Comparison of ENCODE assay signal across 21 cellular contexts in genomic region chr7:8126768-8127167, GRCh38.
DNase-seq lines count a peak whose midpoint lies in the region; ATAC-seq, FAIRE-seq and TF ChIP-seq lines count a peak whose summit lies in the region.
"Had no signal": no experiment of that assay in that cellular context is flagged by ENCODE, and none has a peak within 500 bp of the region (broad histone marks: within the 10 kb centered on the region; RNA-seq: fewer than 3 reads in every experiment).

No MANE protein-coding gene starts in this region.

- TF ChIP-seq POLR2A in endothelial cell of umbilical vein (IDR thresholded peaks at IDR 0.05; ENCODE audit: low read depth, low read length), result no peak

- H3K27me3 ChIP-seq in endothelial cell of umbilical vein (ENCODE audit: control insufficient read depth in 2 of 2, insufficient read depth in 2 of 2, low read length in 2 of 2) (no peaks in the 10 kb centered on the region), H7 (ENCODE audit: control insufficient read depth, insufficient read depth, low read length) (no peaks in the 10 kb centered on the region)
- H3K27me3 ChIP-seq: body of pancreas, gastrocnemius medialis, pancreas, sigmoid colon had no signal

- H3K4me3 ChIP-seq in endothelial cell of umbilical vein (replicated peaks in 1 of 3; ENCODE audit: insufficient read depth in 1 of 3, low read depth in 1 of 3, low read length in 3 of 3) (no peak overlapping the region), H7 (ENCODE audit: insufficient read depth, low read depth, low read length) (no peak overlapping the region)
- H3K4me3 ChIP-seq: body of pancreas, coronary artery, gastrocnemius medialis, pancreas, sigmoid colon had no signal

- peak overlapping the region; percentile 68 for H3K4me3 Mint-ChIP-seq in stimulated activated naive CD8-positive, alpha-beta T cell treated with anti-CD3 and anti-CD28 coated beads, Interleukin-15, Interleukin-2, amounts not matched to agents 100 ng/mL and 50 ng/mL, for 24 hours
- peak overlapping the region in 1 of 3 donors; percentile 77 for H3K4me3 Mint-ChIP-seq in T-cell

- no peaks in the 10 kb centered on the region for H3K9me3 ChIP-seq in endothelial cell of umbilical vein (replicated peaks; ENCODE audit: control insufficient read depth, insufficient read depth, low read length)
- H3K9me3 ChIP-seq: body of pancreas, gastrocnemius medialis, pancreas, sigmoid colon had no signal

- peaks cover 77% of the 10 kb centered on the region for H3K4me1 Mint-ChIP-seq in stimulated activated naive CD8-positive, alpha-beta T cell treated with anti-CD3 and anti-CD28 coated beads, Interleukin-15, Interleukin-2, amounts not matched to agents 100 ng/mL and 50 ng/mL, for 24 hours (ENCODE audit: low read depth)
- peaks cover 86 to 87% (median 86%) of the 10 kb centered on the region in 3 donors for H3K4me1 Mint-ChIP-seq in T-cell

- CTCF ChIA-PET in T-cell (lab: Charles Lee) (interaction anchor here in 1 of 2 donors (1.0 to 2.0 kb wide), 2 partner anchors 199 to 445 kb away, joined by 3 to 9 read pairs; no protein-coding TSS in a partner anchor), endothelial cell of umbilical vein (lab: Charles Lee) (no interaction called here)

- no peaks in the 10 kb centered on the region for H3K9me1 ChIP-seq in endothelial cell of umbilical vein (replicated peaks; ENCODE audit: control insufficient read depth, extremely low read depth, insufficient read depth, low read length)

- no peak overlapping the region for H3K4me2 ChIP-seq in endothelial cell of umbilical vein (ENCODE audit: insufficient read depth, low read length)

- no peak overlapping the region for H2AFZ ChIP-seq in endothelial cell of umbilical vein (ENCODE audit: low read depth, low read length)

- ATAC-seq in stimulated activated naive CD8-positive, alpha-beta T cell treated with anti-CD3 and anti-CD28 coated beads, Interleukin-15, Interleukin-2, amounts not matched to agents 100 U/mL and 50 U/mL, for 24 hours, result no peak
- ATAC-seq in T-cell (replicated peaks in 1 of 4) (no peak), left ventricle myocardium superior (no peak)
- ATAC-seq: body of pancreas, gastrocnemius medialis had no signal

- intact Hi-C loops in endothelial cell of umbilical vein (cut with micrococcal nuclease) (no loop called here), left ventricle myocardium superior (cut with micrococcal nuclease) (no loop called here)

- H3K4me1 ChIP-seq in endothelial cell of umbilical vein (ENCODE audit: control insufficient read depth, extremely low read depth, insufficient read depth, low read length), result no peaks in the 10 kb centered on the region
- H3K4me1 ChIP-seq: body of pancreas, gastrocnemius medialis, pancreas, sigmoid colon had no signal

- DNase-seq in stimulated activated naive CD8-positive, alpha-beta T cell treated with anti-CD3 and anti-CD28 coated beads, Interleukin-15, Interleukin-2, amounts not matched to agents 100 U/mL and 50 U/mL, for 24 hours, result no peak
- DNase-seq in T-cell (no peak), endothelial cell of umbilical vein (ENCODE audit: low read depth, low spot score) (no peak), left ventricle myocardium superior (no peak), H7 (no peak), SHP77 treated with DMSO at 0.1 percent for 48 hours (lab: John Stamatoyannopoulos, UW) (no peak)
- DNase-seq: activated effector memory CD4-positive, alpha-beta T cell treated with Interleukin-2 at 50 U/mL for 16 hours; body of pancreas; DMS 273 treated with DMSO at 0.1 percent for 48 hours; gastrocnemius medialis; IMR-90; NCI-H1048; NCI-H2107; NCI-H524 treated with DMSO at 0.1 percent for 48 hours; OCI-M1; pancreas; sigmoid colon; T1000 had no signal

- no peak overlapping the region for H3K9ac ChIP-seq in endothelial cell of umbilical vein (replicated peaks; ENCODE audit: extremely low read depth, insufficient read depth, low read length)

- H3K36me3 Mint-ChIP-seq in stimulated activated naive CD8-positive, alpha-beta T cell treated with anti-CD3 and anti-CD28 coated beads, Interleukin-15, Interleukin-2, amounts not matched to agents 100 ng/mL and 50 ng/mL, for 24 hours (ENCODE audit: low read depth), result peaks cover 8% of the 10 kb centered on the region
- H3K36me3 Mint-ChIP-seq in T-cell, result peaks cover 5% of the 10 kb centered on the region

- dilution Hi-C loops in endothelial cell of umbilical vein (cut with MboI; ENCODE audit: extremely low pct_ligation_motif_present, low sequenced_read_pairs), result no loop called here

- H4K20me1 ChIP-seq in endothelial cell of umbilical vein (replicated peaks; ENCODE audit: control insufficient read depth, extremely low read depth, insufficient read depth, low read length), result no peaks in the 10 kb centered on the region

- peak overlapping the region; percentile 96 for H3K27ac Mint-ChIP-seq in stimulated activated naive CD8-positive, alpha-beta T cell treated with anti-CD3 and anti-CD28 coated beads, Interleukin-15, Interleukin-2, amounts not matched to agents 100 ng/mL and 50 ng/mL, for 24 hours
- peak overlapping the region; percentile 99 to 100 for H3K27ac Mint-ChIP-seq in T-cell

- no TSS peak for BruUV-seq in endothelial cell of umbilical vein (replicated peaks; lab: Mats Ljungman, UMichigan)

- POLR2A ChIA-PET in T-cell (lab: Charles Lee), result interaction anchor here (0.5 to 1.4 kb wide), 3 partner anchors 58 to 182 kb away, joined by 3 read pairs; no protein-coding TSS in a partner anchor
- POLR2A ChIA-PET in endothelial cell of umbilical vein (lab: Charles Lee), result no interaction called here

- no peaks in the 10 kb centered on the region for H3K79me2 ChIP-seq in endothelial cell of umbilical vein (ENCODE audit: control insufficient read depth, insufficient read depth, low read length)

- no peaks in the 10 kb centered on the region for H3K9me3 Mint-ChIP-seq in stimulated activated naive CD8-positive, alpha-beta T cell treated with anti-CD3 and anti-CD28 coated beads, Interleukin-15, Interleukin-2, amounts not matched to agents 100 ng/mL and 50 ng/mL, for 24 hours
- no peaks in the 10 kb centered on the region for H3K9me3 Mint-ChIP-seq in T-cell

- peak; percentile 64 for FAIRE-seq in endothelial cell of umbilical vein (lab: Jason Lieb, UNC)
- FAIRE-seq: pancreas had no signal

- H3K27ac ChIP-seq in endothelial cell of umbilical vein (ENCODE audit: insufficient read depth, low read depth, low read length), result no peak overlapping the region
- H3K27ac ChIP-seq: body of pancreas, coronary artery, epithelial cell of prostate, gastrocnemius medialis, pancreas, sigmoid colon had no signal

- H3K36me3 ChIP-seq in endothelial cell of umbilical vein (ENCODE audit: control insufficient read depth in 2 of 2, extremely low read depth in 1 of 2, insufficient read depth in 2 of 2, low read length in 2 of 2) (peaks cover 0 to 5% of the 10 kb centered on the region in 2 experiments), H7 (replicated peaks; ENCODE audit: control insufficient read depth, insufficient read depth, low read length) (no peaks in the 10 kb centered on the region; the same call in none of the 2 replicates)
- H3K36me3 ChIP-seq: gastrocnemius medialis, sigmoid colon had no signal

- TF ChIP-seq CTCF in endothelial cell of umbilical vein (IDR thresholded peaks at IDR 0.05; ENCODE audit: extremely low read depth in 1 of 2, insufficient read depth in 1 of 2, low read depth in 1 of 2, low read length in 2 of 2), result no peak

- peaks cover 3% of the 10 kb centered on the region for H3K27me3 Mint-ChIP-seq in stimulated activated naive CD8-positive, alpha-beta T cell treated with anti-CD3 and anti-CD28 coated beads, Interleukin-15, Interleukin-2, amounts not matched to agents 100 ng/mL and 50 ng/mL, for 24 hours
- H3K27me3 Mint-ChIP-seq in T-cell, result no peaks in the 10 kb centered on the region

TF ChIP-seq in endothelial cell of umbilical vein, 7 proteins besides CTCF, POLR2A, EP300 and RAD21:
- TF ChIP-seq POLR2AphosphoS5 (IDR thresholded peaks at IDR 0.05; ENCODE audit: insufficient read depth, low read depth, low read length), result no peak
